In genomic region chr4:179719766-179720470, GRCh38 we compare ENCODE assay signal across 32 cellular contexts.
"Had no signal": no experiment of that assay in that cellular context is flagged by ENCODE, and none has a peak within 500 bp of the region (broad histone marks: within the 10 kb centered on the region; RNA-seq: fewer than 3 reads in every experiment).

No MANE protein-coding gene starts in this region.

- H3K9me3 ChIP-seq: MG63 had no signal

- H3K36me3 Mint-ChIP-seq: activated naive CD4-positive, alpha-beta T cell treated with anti-CD3 and anti-CD28 coated beads, Interleukin-2, amount 50 U/mL, for 24 hours; activated naive CD8-positive, alpha-beta T cell treated with anti-CD3 and anti-CD28 coated beads, Interleukin-2, amount 10 ng/mL, durations not matched to agents 7 days and 5 days; brain had no signal

- DNase-seq: activated CD4-positive, alpha-beta T cell treated with anti-CD3 and anti-CD28 coated beads for 36 hours; activated CD4-positive, alpha-beta T cell treated with anti-CD3 and anti-CD28 coated beads, Interleukin-2, amount 10 ng/mL, durations not matched to agents 7 days and 5 days; activated CD4-positive, alpha-beta T cell treated with anti-CD3 and anti-CD28 coated beads, Interleukin-2, amount 50 U/mL, for 48 hours; activated CD8-positive, alpha-beta T cell treated with anti-CD3 and anti-CD28 coated beads, Interleukin-2, amount 10 ng/mL, durations not matched to agents 7 days and 5 days; activated gamma-delta T cell; activated naive CD4-positive, alpha-beta T cell treated with Interleukin-2 at 50 U/mL for 16 hours; activated naive CD8-positive, alpha-beta T cell treated with anti-CD3 and anti-CD28 coated beads, Interleukin-2, amount 10 ng/mL, durations not matched to agents 7 days and 5 days; activated T-cell treated with anti-CD3 and anti-CD28 coated beads, Interleukin-2, amount 50 U/mL, for 24 hours; caudate nucleus; cerebellar nuclear complex; Karpas-422; MG63; NCI-H1105; NCI-H1417 treated with DMSO at 0.1 percent for 48 hours; NCI-H1694; NCI-H1930; NCI-H2081 treated with DMSO at 0.1 percent for 48 hours; NCI-H345; NCI-H524 treated with DMSO at 0.1 percent for 48 hours; NCI-H82; PC-9; SIG-M5; SW 1271; T-helper 1 cell; T-helper 2 cell; T-helper 9 cell had no signal

- H3K4me2 ChIP-seq: PC-9 had no signal

- H3K4me3 ChIP-seq: K562, MG63, PC-9 had no signal

- H3K27ac Mint-ChIP-seq: activated CD4-positive, alpha-beta T cell treated with anti-CD3 and anti-CD28 coated beads for 36 hours; activated CD4-positive, alpha-beta T cell treated with anti-CD3 and anti-CD28 coated beads, Interleukin-2, amount 10 ng/mL, durations not matched to agents 7 days and 5 days; activated CD8-positive, alpha-beta T cell treated with anti-CD3 and anti-CD28 coated beads, Interleukin-2, amount 10 ng/mL, durations not matched to agents 7 days and 5 days; activated naive CD8-positive, alpha-beta T cell treated with anti-CD3 and anti-CD28 coated beads, Interleukin-2, amount 10 ng/mL, durations not matched to agents 7 days and 5 days; activated T-cell treated with anti-CD3 and anti-CD28 coated beads, Interleukin-2, amount 50 U/mL, for 24 hours; activated T-helper 2 cell treated with anti-CD3 and anti-CD28 coated beads, Interferon-gamma antibody, Interleukin-2, Interleukin-4, amounts not matched to agents 10 μg/mL and 5 μg/mL and 100 μg/mL, durations not matched to agents 14 hours and 24 hours and 36 hours; brain had no signal

- H3K4me1 Mint-ChIP-seq: activated CD4-positive, alpha-beta T cell treated with anti-CD3 and anti-CD28 coated beads for 36 hours; activated CD4-positive, alpha-beta T cell treated with anti-CD3 and anti-CD28 coated beads, Interleukin-2, amount 10 ng/mL, durations not matched to agents 7 days and 5 days; activated naive CD4-positive, alpha-beta T cell treated with anti-CD3 and anti-CD28 coated beads, Interleukin-2, amount 50 U/mL, for 24 hours; activated naive CD8-positive, alpha-beta T cell treated with anti-CD3 and anti-CD28 coated beads, Interleukin-2, amount 10 ng/mL, durations not matched to agents 7 days and 5 days; brain had no signal

- H3K27me3 Mint-ChIP-seq: activated CD4-positive, alpha-beta T cell treated with anti-CD3 and anti-CD28 coated beads for 36 hours; activated CD4-positive, alpha-beta T cell treated with anti-CD3 and anti-CD28 coated beads, Interleukin-2, amount 10 ng/mL, durations not matched to agents 7 days and 5 days; activated naive CD4-positive, alpha-beta T cell treated with anti-CD3 and anti-CD28 coated beads, Interleukin-2, amount 50 U/mL, for 24 hours; activated naive CD8-positive, alpha-beta T cell treated with anti-CD3 and anti-CD28 coated beads, Interleukin-2, amount 10 ng/mL, durations not matched to agents 7 days and 5 days; activated T-cell treated with anti-CD3 and anti-CD28 coated beads, Interleukin-2, amount 50 U/mL, for 24 hours; brain had no signal

- ATAC-seq: activated CD4-positive, alpha-beta T cell treated with anti-CD3 and anti-CD28 coated beads for 36 hours; activated CD8-positive, alpha-beta T cell treated with anti-CD3 and anti-CD28 coated beads, Interleukin-2, amount 10 ng/mL, durations not matched to agents 7 days and 5 days; K562; Right ventricle myocardium inferior had no signal

- H3K9me3 Mint-ChIP-seq: activated naive CD4-positive, alpha-beta T cell treated with anti-CD3 and anti-CD28 coated beads, Interleukin-2, amount 50 U/mL, for 24 hours had no signal

- H2AFZ ChIP-seq: PC-9 had no signal

- H3K27me3 ChIP-seq: MG63 had no signal

- H3K4me3 Mint-ChIP-seq: activated CD4-positive, alpha-beta T cell treated with anti-CD3 and anti-CD28 coated beads for 36 hours; activated CD4-positive, alpha-beta T cell treated with anti-CD3 and anti-CD28 coated beads, Interleukin-2, amount 10 ng/mL, durations not matched to agents 7 days and 5 days; activated CD8-positive, alpha-beta T cell treated with anti-CD3 and anti-CD28 coated beads, Interleukin-2, amount 10 ng/mL, durations not matched to agents 7 days and 5 days; activated naive CD4-positive, alpha-beta T cell treated with anti-CD3 and anti-CD28 coated beads, Interleukin-2, amount 50 U/mL, for 24 hours; activated naive CD8-positive, alpha-beta T cell treated with anti-CD3 and anti-CD28 coated beads, Interleukin-2, amount 10 ng/mL, durations not matched to agents 7 days and 5 days; activated T-cell treated with anti-CD3 and anti-CD28 coated beads, Interleukin-2, amount 50 U/mL, for 24 hours; brain had no signal

- H3K36me3 ChIP-seq: MG63 had no signal

- H3K27ac ChIP-seq: PC-9, RWPE1 had no signal
